In the genomic region with DNA sequence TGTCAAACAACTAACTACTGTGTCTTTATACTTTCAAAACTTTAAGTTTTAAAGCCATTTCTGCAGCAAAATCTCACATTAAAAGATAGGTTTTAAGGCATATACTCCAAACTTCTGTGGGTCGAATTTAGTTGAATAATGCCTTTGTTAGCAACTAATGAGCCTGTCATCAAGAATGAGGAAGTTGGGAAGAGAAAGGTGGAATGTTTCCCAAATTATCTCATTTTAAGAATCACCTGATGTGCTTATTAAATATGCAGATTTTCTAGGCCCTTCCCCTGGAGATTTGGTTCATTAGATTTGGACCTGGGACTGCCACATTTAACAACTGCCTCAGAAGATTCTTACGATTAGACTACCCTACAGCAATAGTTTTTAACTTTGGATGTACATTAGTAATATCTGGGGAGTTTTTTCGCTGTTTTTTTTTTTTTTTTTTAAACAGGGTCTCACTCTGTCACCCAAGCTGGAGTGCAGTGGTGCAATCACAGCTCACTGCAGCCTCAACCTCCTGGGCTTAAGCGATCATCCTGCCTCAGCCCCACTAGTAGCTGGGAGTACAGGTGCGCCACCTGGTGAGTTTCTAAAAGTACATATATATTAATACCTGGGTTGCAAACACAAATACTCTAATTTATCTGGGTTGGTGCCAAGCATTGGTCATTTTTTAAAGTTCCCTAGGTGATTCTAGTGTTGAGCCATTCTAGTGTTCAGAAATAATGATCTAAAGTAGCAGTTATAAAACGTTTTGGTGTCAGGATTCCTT, we compare ENCODE assay signal across 11 cellular contexts. TPM values are rescaled to one million over a fixed set of nuclear protein-coding genes. Genes with fewer than 3 reads are reported as not detected.
DNase-seq lines count a peak whose midpoint lies in the region; ATAC-seq and TF ChIP-seq lines count a peak whose summit lies in the region.
"Had no signal": no experiment of that assay in that cellular context is flagged by ENCODE, and none has a peak within 500 bp of the region (broad histone marks: within the 10 kb centered on the region; RNA-seq: fewer than 3 reads in every experiment).

No MANE protein-coding gene starts in this region.

- H3K4me3 ChIP-seq in Panc1 (ENCODE audit: low read depth in 2 of 2, low read length in 2 of 2): no peak overlapping the region
- H3K4me3 ChIP-seq in BE2C (ENCODE audit: low read depth, low read length): no peak overlapping the region
- H3K4me3 ChIP-seq: SJSA1 had no signal

- H3K4me1 Mint-ChIP-seq in memory B cell: peaks cover 30% of the 10 kb centered on the region

- H3K4me3 Mint-ChIP-seq in memory B cell: peak overlapping the region; percentile 29

- no peaks in the 10 kb centered on the region for H3K27me3 Mint-ChIP-seq in memory B cell

- no peaks in the 10 kb centered on the region for H3K36me3 Mint-ChIP-seq in memory B cell

- no TSS peak for BruUV-seq in Panc1 (replicated peaks; lab: Mats Ljungman, UMichigan)

- intact Hi-C loops in Panc1 (cut with micrococcal nuclease; ENCODE audit: unreplicated experiment): no loop called here

- in situ Hi-C loops in Panc1 (cut with HindIII; ENCODE audit: low pct_unique_long_range_greater_than_20kb, low sequenced_read_pairs): no loop called here

- no peak overlapping the region for H3K27ac ChIP-seq in Panc1 (ENCODE audit: low read length)
- H3K27ac ChIP-seq: brain microvascular endothelial cell, SJSA1 had no signal

- DNase-seq in DMS53 (lab: John Stamatoyannopoulos, UW): peak; percentile 19
- DNase-seq in DMS53 treated with DMSO at 0.1 percent for 48 hours (lab: John Stamatoyannopoulos, UW; ENCODE audit: unreplicated experiment): no peak
- DNase-seq in Panc1 (ENCODE audit: low read depth, low spot score): no peak
- no peak for DNase-seq in memory B cell (ENCODE audit: low spot score in 2 of 2)
- no peak for DNase-seq in anterior cingulate cortex (lab: John Stamatoyannopoulos, UW)
- DNase-seq in HuH-7.5 (ENCODE audit: low spot score): no peak
- no peak for DNase-seq in BE2C
- DNase-seq: brain microvascular endothelial cell had no signal

- H3K27me3 ChIP-seq in Panc1 (ENCODE audit: control insufficient read depth, insufficient read depth, low read length): no peaks in the 10 kb centered on the region
- no peaks in the 10 kb centered on the region for H3K27me3 ChIP-seq in BE2C
- H3K27me3 ChIP-seq: brain microvascular endothelial cell, SJSA1 had no signal

- ATAC-seq in HG02571 (IDR thresholded peaks at IDR 0.05; ENCODE audit: unreplicated experiment) (peak; percentile 37), Panc1 (no peak), memory B cell (ENCODE audit: low read depth) (peak; percentile 66)

- TF ChIP-seq CTCF in Panc1 (IDR thresholded peaks at IDR 0.05) (peak; percentile 24), BE2C (IDR thresholded peaks at IDR 0.05; ENCODE audit: low read depth, low read length) (no peak)

- H3K36me3 ChIP-seq in Panc1 (ENCODE audit: control insufficient read depth, insufficient read depth, low read length): no peaks in the 10 kb centered on the region
- no peaks in the 10 kb centered on the region for H3K36me3 ChIP-seq in BE2C
- H3K36me3 ChIP-seq: brain microvascular endothelial cell, SJSA1 had no signal

- no peaks in the 10 kb centered on the region for H3K9me3 Mint-ChIP-seq in memory B cell

- POLR2A ChIA-PET in Panc1 (lab: Charles Lee): no interaction called here

- CTCF ChIA-PET in Panc1 (lab: Charles Lee): no interaction called here

- peak overlapping the region; percentile 87 for H3K27ac Mint-ChIP-seq in memory B cell

- H3K9me3 ChIP-seq in Panc1 (ENCODE audit: control insufficient read depth, insufficient read depth, low read depth, low read length): no peaks in the 10 kb centered on the region
- H3K9me3 ChIP-seq in BE2C: no peaks in the 10 kb centered on the region
- H3K9me3 ChIP-seq: SJSA1 had no signal

- H3K4me1 ChIP-seq in Panc1 (ENCODE audit: control insufficient read depth, insufficient read depth, low read length) (no peaks in the 10 kb centered on the region), BE2C (no peaks in the 10 kb centered on the region)
- H3K4me1 ChIP-seq: SJSA1 had no signal

RNA-seq across cellular contexts. Expression of a gene that starts 16.1 kb away (rescaled TPM):
- total RNA-seq in Panc1 (2021; ENCODE audit: unreplicated experiment): not detected
- polyA plus RNA-seq in Panc1 (2012; ENCODE audit: insufficient read length): not detected
- polyA plus RNA-seq in BE2C (2012; ENCODE audit: insufficient read depth, insufficient read length, low read depth): not detected
- total RNA-seq: A172, SJSA1 had no signal

RNA-seq across cellular contexts. Expression of a gene that starts 59.6 kb away (rescaled TPM):
- total RNA-seq in Panc1 (2021; ENCODE audit: unreplicated experiment): 1.7 TPM
- polyA plus RNA-seq in Panc1 (2012; ENCODE audit: insufficient read length): 0.63 TPM
- 2.9 TPM for polyA plus RNA-seq in BE2C (2012; ENCODE audit: insufficient read depth, insufficient read length, low read depth)
